Comparison of ENCODE assay signal across 8 cellular contexts in the genomic region with DNA sequence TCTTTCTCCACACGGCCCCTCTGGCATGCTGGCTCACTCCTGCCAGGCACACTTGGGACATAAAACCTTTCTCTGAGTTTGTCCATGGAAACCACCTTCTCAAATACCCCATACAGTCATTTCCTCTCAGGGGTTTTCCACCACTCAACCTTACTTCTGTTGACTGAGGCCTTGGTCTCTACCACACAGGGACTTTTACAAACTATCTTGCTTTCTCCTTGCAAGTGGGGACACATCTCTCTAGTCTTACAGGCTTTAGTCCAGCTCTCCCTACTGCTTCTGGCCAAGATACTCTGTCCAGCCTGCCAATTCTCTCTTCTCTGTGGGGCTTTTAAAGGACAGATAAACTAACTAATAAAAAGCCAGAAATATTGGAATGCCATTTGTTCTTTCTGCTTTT.
DNase-seq lines count a peak whose midpoint lies in the region; ATAC-seq and TF ChIP-seq lines count a peak whose summit lies in the region.
"Not testable (repeated sequence)": the region's sequence is repeated elsewhere in the genome, so short reads cannot be mapped to it uniquely, and the experiment has no call there.

No MANE protein-coding gene starts in this region.

- not testable (repeated sequence) for H3K4me1 Mint-ChIP-seq in CD4-positive, alpha-beta T cell (ENCODE audit: low read depth); memory B cell
- peaks cover 41% of the 10 kb centered on the region for H3K4me1 Mint-ChIP-seq in activated naive CD4-positive, alpha-beta T cell treated with anti-CD3 and anti-CD28 coated beads, Interleukin-2, amount 10 ng/mL, durations not matched to agents 7 days and 5 days

- H3K4me3 ChIP-seq in OCI-LY3 (ENCODE audit: low read length), result peak overlapping the region; percentile 18; the same call in 1 of the 2 replicates

- not testable (repeated sequence) for H3K9me3 Mint-ChIP-seq in CD4-positive, alpha-beta T cell; activated naive CD4-positive, alpha-beta T cell treated with anti-CD3 and anti-CD28 coated beads, Interleukin-2, amount 10 ng/mL, durations not matched to agents 7 days and 5 days; memory B cell

- H3K9me3 ChIP-seq in CD4-positive, alpha-beta T cell (ENCODE audit: control insufficient read depth, low read length); OCI-LY3 (ENCODE audit: insufficient read depth, low read length): not testable (repeated sequence)

- not testable (repeated sequence) for H3K27me3 Mint-ChIP-seq in CD4-positive, alpha-beta T cell; activated naive CD4-positive, alpha-beta T cell treated with anti-CD3 and anti-CD28 coated beads, Interleukin-2, amount 10 ng/mL, durations not matched to agents 7 days and 5 days; memory B cell

- CTCF ChIA-PET in CD4-positive, alpha-beta T cell (lab: Charles Lee); activated naive CD4-positive, alpha-beta T cell treated with anti-CD3 and anti-CD28 coated beads, Interleukin-2, amount 10 ng/mL, durations not matched to agents 7 days and 5 days (lab: Charles Lee): not testable (repeated sequence)

- POLR2A ChIA-PET in CD4-positive, alpha-beta T cell (lab: Charles Lee), result not testable (repeated sequence)

- not testable (repeated sequence) for H3K36me3 Mint-ChIP-seq in CD4-positive, alpha-beta T cell (ENCODE audit: low read depth); activated naive CD4-positive, alpha-beta T cell treated with anti-CD3 and anti-CD28 coated beads, Interleukin-2, amount 10 ng/mL, durations not matched to agents 7 days and 5 days; memory B cell

- H3K4me3 Mint-ChIP-seq in CD4-positive, alpha-beta T cell; activated naive CD4-positive, alpha-beta T cell treated with anti-CD3 and anti-CD28 coated beads, Interleukin-2, amount 10 ng/mL, durations not matched to agents 7 days and 5 days; memory B cell: not testable (repeated sequence)

- ATAC-seq in CD4-positive, alpha-beta T cell (ENCODE audit: poor library complexity), result peak; percentile 52
- peak; percentile 97 for ATAC-seq in GM18873 (IDR thresholded peaks at IDR 0.05; ENCODE audit: low FRiP score, unreplicated experiment)
- peak; percentile 86 for ATAC-seq in GM21367 (IDR thresholded peaks at IDR 0.05; ENCODE audit: unreplicated experiment)
- ATAC-seq in HG02759 (IDR thresholded peaks at IDR 0.05; ENCODE audit: unreplicated experiment), result peak; percentile 87
- ATAC-seq in HG03108 (IDR thresholded peaks at IDR 0.05; ENCODE audit: unreplicated experiment), result peak; percentile 93
- peak; percentile 80 for ATAC-seq in memory B cell (ENCODE audit: low read depth)

- intact Hi-C loops in CD4-positive, alpha-beta T cell (cut with DNase I, micrococcal nuclease), result not testable (repeated sequence)

- H2AFZ ChIP-seq in OCI-LY3 (ENCODE audit: low read depth, low read length), result not testable (repeated sequence)

- H3K4me1 ChIP-seq in OCI-LY3 (ENCODE audit: low read length), result peaks cover 72% of the 10 kb centered on the region

- not testable (repeated sequence) for H3K27ac ChIP-seq in CD4-positive, alpha-beta T cell (ENCODE audit: low read depth, low read length)
- H3K27ac ChIP-seq in OCI-LY3 (ENCODE audit: low read length), result peak overlapping the region; percentile 97

- not testable (repeated sequence) for H3K27ac Mint-ChIP-seq in CD4-positive, alpha-beta T cell
- H3K27ac Mint-ChIP-seq in activated naive CD4-positive, alpha-beta T cell treated with anti-CD3 and anti-CD28 coated beads, Interleukin-2, amount 10 ng/mL, durations not matched to agents 7 days and 5 days, result peak overlapping the region; percentile 77
- peak overlapping the region; percentile 93 for H3K27ac Mint-ChIP-seq in memory B cell

- not testable (repeated sequence) for H3K79me2 ChIP-seq in OCI-LY3 (ENCODE audit: low read length)

- not testable (repeated sequence) for H4K20me1 ChIP-seq in OCI-LY3 (ENCODE audit: insufficient read depth, low read length)

- H3K9ac ChIP-seq in OCI-LY3 (ENCODE audit: low read length), result peak overlapping the region; percentile 73

- peak overlapping the region; percentile 49 for H3K4me2 ChIP-seq in OCI-LY3 (ENCODE audit: low read length)

- not testable (repeated sequence) for H3K27me3 ChIP-seq in CD4-positive, alpha-beta T cell (ENCODE audit: control insufficient read depth, insufficient read depth, low read length); OCI-LY3 (ENCODE audit: low read depth, low read length)

- H3K36me3 ChIP-seq in OCI-LY3 (replicated peaks; ENCODE audit: low read depth, low read length), result not testable (repeated sequence)

- not testable (repeated sequence) for DNase-seq in CD4-positive, alpha-beta T cell; activated naive CD4-positive, alpha-beta T cell treated with anti-CD3 and anti-CD28 coated beads, Interleukin-2, amount 10 ng/mL, durations not matched to agents 7 days and 5 days; memory B cell (ENCODE audit: low spot score in 2 of 2)

- not testable (repeated sequence) for TF ChIP-seq CTCF in CD4-positive, alpha-beta T cell (IDR thresholded peaks at IDR 0.05); OCI-LY3 (IDR thresholded peaks at IDR 0.05; ENCODE audit: low read depth, low read length)
